In the genomic region with DNA sequence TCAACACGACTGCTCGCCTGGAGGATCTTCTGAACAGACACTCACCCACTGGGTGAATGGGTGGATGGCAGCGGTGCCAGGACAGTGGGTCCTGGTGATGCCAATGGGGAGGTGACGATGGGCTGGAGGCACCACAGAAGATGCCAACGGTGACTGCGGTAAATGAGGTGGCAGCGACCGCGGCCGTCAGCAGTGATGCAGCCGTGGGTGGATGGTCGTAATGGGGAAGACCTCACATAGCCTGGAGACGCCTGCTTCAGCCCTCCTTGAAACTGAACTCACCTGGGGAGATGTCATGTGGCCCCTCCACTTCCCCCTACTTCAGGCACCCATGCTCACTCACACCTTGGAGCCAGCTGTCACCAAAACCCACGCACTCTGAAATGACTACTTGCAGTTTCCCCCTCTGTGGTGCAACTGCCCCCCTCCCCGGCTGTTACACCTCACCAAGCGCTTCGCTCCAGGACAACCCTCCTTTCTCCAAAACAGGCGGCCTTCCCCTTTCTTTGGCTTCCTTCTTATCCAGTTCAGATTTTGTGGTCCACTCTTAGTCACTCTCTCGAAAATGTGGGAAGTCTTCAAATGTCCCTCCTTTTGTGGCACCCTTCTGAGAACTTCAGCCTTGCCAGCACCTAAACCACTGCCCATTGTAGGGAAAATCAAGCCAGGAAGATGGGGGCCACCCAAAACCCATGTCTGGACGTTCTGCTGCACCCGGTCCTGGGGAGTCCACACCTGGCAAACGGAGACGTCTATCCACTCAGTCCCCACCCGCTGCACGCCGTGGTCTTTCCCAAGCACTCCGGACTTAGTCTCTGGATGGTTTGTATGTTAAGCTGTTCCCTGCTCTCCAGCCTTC, we compare ENCODE assay signal across 10 cellular contexts. TPM values are rescaled to one million over a fixed set of nuclear protein-coding genes. Genes with fewer than 3 reads are reported as not detected.
DNase-seq lines count a peak whose midpoint lies in the region; ATAC-seq, FAIRE-seq and TF ChIP-seq lines count a peak whose summit lies in the region.
"Had no signal": no experiment of that assay in that cellular context is flagged by ENCODE, and none has a peak within 500 bp of the region (broad histone marks: within the 10 kb centered on the region; RNA-seq: fewer than 3 reads in every experiment).

No MANE protein-coding gene starts in this region.

- H3K9me3 Mint-ChIP-seq in Calu3 (ENCODE audit: low read depth, unreplicated experiment) (no peaks in the 10 kb centered on the region), astrocyte (ENCODE audit: unreplicated experiment) (no peaks in the 10 kb centered on the region)

- FAIRE-seq in astrocyte (lab: Jason Lieb, UNC) (no peak), pancreas (lab: Jason Lieb, UNC) (no peak)
- FAIRE-seq: islet of Langerhans had no signal

- H3K36me3 Mint-ChIP-seq in Calu3 (ENCODE audit: insufficient read depth, unreplicated experiment) (peaks cover 28% of the 10 kb centered on the region), astrocyte (ENCODE audit: low read depth, unreplicated experiment) (no peaks in the 10 kb centered on the region)

- H3K79me2 ChIP-seq in astrocyte (ENCODE audit: insufficient read depth, low read length): no peaks in the 10 kb centered on the region

- H3K9me3 ChIP-seq in astrocyte (ENCODE audit: insufficient read depth, low read depth, low read length) (no peaks in the 10 kb centered on the region), pancreas (no peaks in the 10 kb centered on the region)

- no peak overlapping the region for H3K4me2 ChIP-seq in astrocyte (ENCODE audit: low read length)

- ATAC-seq in GM19351 (IDR thresholded peaks at IDR 0.05; ENCODE audit: unreplicated experiment) (peak; percentile 78), HG03135 (IDR thresholded peaks at IDR 0.05; ENCODE audit: unreplicated experiment) (peak; percentile 82), pancreas (no peak)

- H3K4me3 ChIP-seq in astrocyte (ENCODE audit: insufficient read depth, low read depth, low read length) (no peak overlapping the region), pancreas (no peak overlapping the region)

- intact Hi-C loops in Calu3 (cut with micrococcal nuclease; ENCODE audit: unreplicated experiment): no loop called here
- intact Hi-C loops in pancreas (cut with DNase I): no loop called here

- H3K36me3 ChIP-seq in astrocyte (ENCODE audit: insufficient read depth, low read length) (no peaks in the 10 kb centered on the region), pancreas (no peaks in the 10 kb centered on the region)

- WGBS in pancreas, 2 donors: 53 to 69% methylated on average over 27 of the region's 27 CpGs

- no peak for DNase-seq in Calu3
- DNase-seq in astrocyte (ENCODE audit: low read depth): no peak
- no peak for DNase-seq in pancreas
- DNase-seq in germinal center (ENCODE audit: low spot score): no peak
- no peak for DNase-seq in COLO668 (lab: John Stamatoyannopoulos, UW; ENCODE audit: unreplicated experiment)
- DNase-seq in middle frontal gyrus (ENCODE audit: extremely low spot score, low spot score): no peak
- DNase-seq: amygdala had no signal

- TF ChIP-seq CTCF in Calu3 (IDR thresholded peaks at IDR 0.05; ENCODE audit: unreplicated experiment) (no peak), astrocyte (IDR thresholded peaks at IDR 0.05; ENCODE audit: insufficient read depth, low read depth, low read length) (no peak), pancreas (IDR thresholded peaks at IDR 0.05) (no peak)

- peaks cover 4% of the 10 kb centered on the region for H3K27me3 ChIP-seq in astrocyte (ENCODE audit: insufficient read depth, low read length)
- H3K27me3 ChIP-seq in pancreas: peaks cover 0 to 4% (median 0%) of the 10 kb centered on the region in 4 donors

- H3K27me3 Mint-ChIP-seq in Calu3 (ENCODE audit: unreplicated experiment) (peaks cover 19% of the 10 kb centered on the region), astrocyte (ENCODE audit: low read depth, unreplicated experiment) (no peaks in the 10 kb centered on the region)

- no TSS peak for BruUV-seq in Calu3 (replicated peaks; lab: Mats Ljungman, UMichigan)

- no peak overlapping the region for H3K9ac ChIP-seq in astrocyte (ENCODE audit: low read length)

- H3K4me1 ChIP-seq in astrocyte (ENCODE audit: insufficient read depth, low read length): peaks cover 39% of the 10 kb centered on the region
- H3K4me1 ChIP-seq in pancreas: peaks cover 0 to 3% (median 0%) of the 10 kb centered on the region in 3 donors

- CTCF ChIA-PET in Calu3 (lab: Charles Lee): interaction anchor here (0.6 kb wide), 1 partner anchor 327 kb away, joined by 4 read pairs; no protein-coding TSS in a partner anchor

- H2AFZ ChIP-seq in astrocyte (ENCODE audit: low read depth, low read length): no peak overlapping the region

- H3K4me3 Mint-ChIP-seq in Calu3 (ENCODE audit: low read depth, unreplicated experiment) (no peak overlapping the region), astrocyte (ENCODE audit: unreplicated experiment) (peak overlapping the region; percentile 9)

- H3K27ac Mint-ChIP-seq in Calu3 (ENCODE audit: unreplicated experiment): peak overlapping the region; percentile 14
- no peak overlapping the region for H3K27ac Mint-ChIP-seq in astrocyte (ENCODE audit: unreplicated experiment)

- H3K27ac ChIP-seq in astrocyte (ENCODE audit: low read depth, low read length) (no peak overlapping the region), pancreas (no peak overlapping the region)

- H3K4me1 Mint-ChIP-seq in Calu3 (ENCODE audit: low read depth, unreplicated experiment) (peaks cover 9% of the 10 kb centered on the region), astrocyte (ENCODE audit: low read depth, unreplicated experiment) (peaks cover 2% of the 10 kb centered on the region)

- H4K20me1 ChIP-seq in astrocyte (ENCODE audit: insufficient read depth, low read length): no peaks in the 10 kb centered on the region

RNA-seq across cellular contexts. Expression of a gene that starts 10.4 kb away (rescaled TPM):
- total RNA-seq in Calu3 (2022) (0.24 TPM in 1 of 2 replicates, not detected in the other), astrocyte (not detected in 2 replicates), pancreas (not detected)
- polyA plus RNA-seq in pancreas: under 1 TPM; 0.12 to 0.53 TPM

RNA-seq across cellular contexts. Expression of a gene that starts 14.2 kb away (rescaled TPM):
- total RNA-seq in Calu3 (2022): 192 and 197 TPM in 2 replicates
- total RNA-seq in astrocyte: 145 TPM in 2 replicates
- 10 to 100 TPM; 16.3 to 35.0 (median 22.3) TPM for total RNA-seq in pancreas
- 10 to 100 TPM; 33.8 to 47.3 TPM for polyA plus RNA-seq in pancreas

RNA-seq across cellular contexts. Expression of a gene that starts 19.9 kb away (rescaled TPM):
- total RNA-seq in Calu3 (2022) (2.5 and 3.2 TPM in 2 replicates), astrocyte (12.9 and 13.9 TPM in 2 replicates), pancreas (1 to 10 TPM; 2.2 to 7.4 (median 3.0) TPM)
- 1 to 10 TPM; 2.8 to 3.6 TPM for polyA plus RNA-seq in pancreas

RNA-seq across cellular contexts. Expression of a gene that starts 44.0 kb away (rescaled TPM):
- total RNA-seq in Calu3 (2022): 79.9 and 85.9 TPM in 2 replicates
- 64.6 and 65.6 TPM in 2 replicates for total RNA-seq in astrocyte
- total RNA-seq in pancreas: 10 to 100 TPM; 25.0 to 31.5 (median 29.2) TPM
- polyA plus RNA-seq in pancreas: 10 to 100 TPM; 20.1 to 23.3 TPM

Comparison
In these comparisons a context has a peak if more than half of its experiments do, and no peak if none do; other contexts are left out.
1. ATAC-seq: peak in GM19351 (single experiment) and HG03135 (single experiment); none in pancreas (0 of 4).